ENCODE assay signal across 8 cellular contexts in genomic region chr12:6688543-6688999, GRCh38. TPM values are rescaled to one million over a fixed set of nuclear protein-coding genes. Genes with fewer than 3 reads are reported as not detected.
DNase-seq lines count a peak whose midpoint lies in the region; ATAC-seq and TF ChIP-seq lines count a peak whose summit lies in the region.

No MANE protein-coding gene starts in this region.

- POLR2A ChIA-PET in CD8-positive, alpha-beta T cell (lab: Charles Lee), result interaction anchor here (0.7 to 2.3 kb wide), 25 partner anchors 15 to 352 kb away, joined by 3 to 58 read pairs (median 6); partner anchors contain the start of genes C12orf57, CDCA3, CHD4 and COPS7A

- peak overlapping the region; percentile 94 for H3K4me3 Mint-ChIP-seq in CD8-positive, alpha-beta T cell

- H3K27me3 Mint-ChIP-seq in CD8-positive, alpha-beta T cell (ENCODE audit: low read depth), result no peaks in the 10 kb centered on the region

- H3K27me3 ChIP-seq in CD8-positive, alpha-beta T cell (ENCODE audit: insufficient read depth, low read length), result no peaks in the 10 kb centered on the region

- TF ChIP-seq CTCF in CD8-positive, alpha-beta T cell (IDR thresholded peaks at IDR 0.05), result no peak

- H3K4me3 ChIP-seq in CD8-positive, alpha-beta T cell (ENCODE audit: low read depth, low read length), result peak overlapping the region; percentile 77
- H3K4me3 ChIP-seq in iPS-18c (ENCODE audit: insufficient read depth, low read depth, low read length), result peak overlapping the region; percentile 85

- peak overlapping the region; percentile 98 for H3K27ac Mint-ChIP-seq in CD8-positive, alpha-beta T cell

- peak in 3 of 7 experiments; percentile 30 to 69 (median 50) for DNase-seq in CD8-positive, alpha-beta T cell
- DNase-seq in NCI-H524 treated with DMSO at 0.1 percent for 48 hours (lab: John Stamatoyannopoulos, UW) (peak; percentile 57), astrocyte of the hippocampus (ENCODE audit: low read depth, low spot score) (peak; percentile 49), DMS153 (lab: John Stamatoyannopoulos, UW) (no peak)
- peak; percentile 10 for DNase-seq in stimulated activated CD4-positive, alpha-beta T cell treated with anti-CD3 and anti-CD28 coated beads, Interleukin-2, amount 100 ng/mL, for 4 hours (ENCODE audit: low read depth)

- H3K4me1 ChIP-seq in CD8-positive, alpha-beta T cell (ENCODE audit: insufficient read depth, low read length), result peaks cover 33% of the 10 kb centered on the region

- intact Hi-C loops in CD8-positive, alpha-beta T cell (cut with DNase I, micrococcal nuclease), result loop anchor here (2.0 kb wide), 3 partner anchors 78 to 120 kb away; partner anchors contain the start of genes NOP2 (in 1 of the 2) and PTMS (in 1 of the 2)

- H3K4me1 Mint-ChIP-seq in CD8-positive, alpha-beta T cell (ENCODE audit: low read depth), result peaks cover 57% of the 10 kb centered on the region

- CTCF ChIA-PET in CD8-positive, alpha-beta T cell (lab: Charles Lee), result interaction anchor here (1.0 to 3.2 kb wide), 6 partner anchors 20 to 150 kb away, joined by 4 to 10 read pairs (median 5); partner anchors contain the start of genes COPS7A and PTMS

- H3K36me3 Mint-ChIP-seq in CD8-positive, alpha-beta T cell, result peaks cover 40% of the 10 kb centered on the region

- H3K9me3 ChIP-seq in CD8-positive, alpha-beta T cell (ENCODE audit: low read length), result no peaks in the 10 kb centered on the region
- H3K9me3 ChIP-seq in iPS-18c (ENCODE audit: control insufficient read depth, insufficient read depth, low read length), result no peaks in the 10 kb centered on the region

- H3K36me3 ChIP-seq in CD8-positive, alpha-beta T cell (ENCODE audit: insufficient read depth, low read length), result no peaks in the 10 kb centered on the region

- peak; percentile 7 for ATAC-seq in CD8-positive, alpha-beta T cell
- ATAC-seq in GM21515 (IDR thresholded peaks at IDR 0.05; ENCODE audit: unreplicated experiment), result peak; percentile 1
- no peak for ATAC-seq in HG02852 (IDR thresholded peaks at IDR 0.05; ENCODE audit: unreplicated experiment)

- H3K27ac ChIP-seq in CD8-positive, alpha-beta T cell (ENCODE audit: low read depth, low read length), result peak overlapping the region; percentile 89

- no peaks in the 10 kb centered on the region for H3K9me3 Mint-ChIP-seq in CD8-positive, alpha-beta T cell

RNA-seq across cellular contexts. Expression of gene ZNF384, which starts 0.6 kb away (rescaled TPM):
- total RNA-seq in CD8-positive, alpha-beta T cell, result 10 to 100 TPM; 61.8 to 63.8 TPM

RNA-seq across cellular contexts. Expression of gene PIANP, which starts 12.0 kb away (rescaled TPM):
- under 1 TPM; 0.17 to 0.52 TPM for total RNA-seq in CD8-positive, alpha-beta T cell

RNA-seq across cellular contexts. Expression of gene ING4, which starts 25.7 kb away (rescaled TPM):
- 10 to 100 TPM; 14.1 to 15.9 TPM for total RNA-seq in CD8-positive, alpha-beta T cell

RNA-seq across cellular contexts. Expression of gene COPS7A, which starts 35.3 kb away (rescaled TPM):
- total RNA-seq in CD8-positive, alpha-beta T cell, result 10 to 100 TPM; 11.0 to 11.1 TPM

RNA-seq across cellular contexts. Expression of gene ACRBP, which starts 41.3 kb away (rescaled TPM):
- 1 to 10 TPM; 1.2 to 1.7 TPM for total RNA-seq in CD8-positive, alpha-beta T cell
